8 cellular contexts compared by ENCODE assay signal in genomic region chr9:109320734-109321448, GRCh38. TPM values are rescaled to one million over a fixed set of nuclear protein-coding genes. Genes with fewer than 3 reads are reported as not detected.
A peak's percentile ranks its signal among the peaks of the same experiment; 100 is the strongest.
DNase-seq lines count a peak whose midpoint lies in the region; ATAC-seq and TF ChIP-seq lines count a peak whose summit lies in the region.

Gene EPB41L4B (minus strand): TSS chr9:109321059. CDS start chr9:109320446, 613 bp downstream.

- peak; percentile 38 for TF ChIP-seq CTCF in DND-41 (IDR thresholded peaks at IDR 0.05; ENCODE audit: borderline replicate concordance, extremely low read depth, low read length, poor library complexity, severe bottlenecking)
- TF ChIP-seq CTCF in foreskin fibroblast (IDR thresholded peaks at IDR 0.05; ENCODE audit: low read depth, low read length): peak; percentile 86
- peak; percentile 95 for TF ChIP-seq CTCF in neural progenitor cell (IDR thresholded peaks at IDR 0.05)
- peak in 6 of 7 experiments; percentile 34 to 99 (median 90) for TF ChIP-seq CTCF in stomach (IDR thresholded peaks at IDR 0.05)

- H3K79me2 ChIP-seq in DND-41 (ENCODE audit: insufficient read depth, low read length) (no peaks in the 10 kb centered on the region), GM23248 (ENCODE audit: insufficient read depth) (no peaks in the 10 kb centered on the region), neural progenitor cell (ENCODE audit: low read depth) (peaks cover 7% of the 10 kb centered on the region)

- H3K9ac ChIP-seq in DND-41 (ENCODE audit: low read depth, low read length) (no peak within 1 kb of the TSS), GM23248 (no peak within 1 kb of the TSS), neural progenitor cell (no peak within 1 kb of the TSS)

- no peaks in the 10 kb centered on the region for H3K36me3 Mint-ChIP-seq in neural progenitor cell

- H3K4me3 ChIP-seq in DND-41 (ENCODE audit: low read depth in 1 of 2, low read length in 2 of 2): no peak within 1 kb of the TSS
- peak within 1 kb of the TSS; percentile 69 for H3K4me3 ChIP-seq in GM23248
- H3K4me3 ChIP-seq in foreskin fibroblast (ENCODE audit: low read depth in 1 of 2, low read length in 2 of 2): peak within 1 kb of the TSS; percentile 14 to 16
- peak within 1 kb of the TSS; percentile 66 for H3K4me3 ChIP-seq in neural progenitor cell
- peak within 1 kb of the TSS; percentile 55 to 62 (median 56) for H3K4me3 ChIP-seq in stomach

- WGBS in GM23248 (ENCODE audit: low coverage in 1 of 2, low lambda C conversion rate in 2 of 2, missing lambda C conversion rate in 2 of 2), 2 experiments: 0 to 1% methylated on average over 25 to 27 of the region's 73 CpGs
- 1 to 3% (median 1%) methylated on average over 26 to 72 of the region's 73 CpGs for WGBS in stomach, 5 donors

- peaks cover 5% of the 10 kb centered on the region; the same call in 1 of the 2 replicates for H3F3A ChIP-seq in GM23248 (ENCODE audit: insufficient read depth)
- H3F3A ChIP-seq in neural progenitor cell (ENCODE audit: low read depth): peaks cover 13% of the 10 kb centered on the region

- no peak within 1 kb of the TSS for H2AFZ ChIP-seq in DND-41 (ENCODE audit: low read depth, low read length)
- 0 out of 2 replicates have a peak within 1 kb of the TSS, but pooled peaks have one; percentile 11 for H2AFZ ChIP-seq in GM23248
- peak within 1 kb of the TSS; percentile 38 for H2AFZ ChIP-seq in neural progenitor cell (replicated peaks)

- no peak for TF ChIP-seq POLR2A in stomach (IDR thresholded peaks at IDR 0.05)

- ATAC-seq in DND-41 (ENCODE audit: insufficient read depth, low read depth): no peak

- in situ Hi-C loops in GM23248 (cut with MboI): no loop called here

- no peaks in the 10 kb centered on the region for H3K9me2 ChIP-seq in GM23248 (ENCODE audit: insufficient read depth)

- H3K27me3 ChIP-seq in DND-41 (ENCODE audit: insufficient read depth, low read length, poor library complexity) (no peaks in the 10 kb centered on the region), GM23248 (replicated peaks; ENCODE audit: insufficient read depth) (peaks cover 17% of the 10 kb centered on the region; the same call in 1 of the 2 replicates), neural progenitor cell (peaks cover 35% of the 10 kb centered on the region), stomach (peaks cover 0 to 56% (median 13%) of the 10 kb centered on the region in 3 donors)

- peaks cover 40% of the 10 kb centered on the region for H3K27me3 Mint-ChIP-seq in neural progenitor cell (ENCODE audit: insufficient read depth, low read depth)

- no peaks in the 10 kb centered on the region for H3K36me3 ChIP-seq in DND-41 (ENCODE audit: insufficient read depth, low read length)
- no peaks in the 10 kb centered on the region for H3K36me3 ChIP-seq in GM23248 (ENCODE audit: low read depth)
- no peaks in the 10 kb centered on the region for H3K36me3 ChIP-seq in neural progenitor cell
- H3K36me3 ChIP-seq in stomach: no peaks in the 10 kb centered on the region

- H3K4me2 ChIP-seq in DND-41 (ENCODE audit: insufficient read depth, low read length): no peak within 1 kb of the TSS
- H3K4me2 ChIP-seq in GM23248 (ENCODE audit: unreplicated experiment): peak within 1 kb of the TSS; percentile 62
- peak within 1 kb of the TSS; percentile 98 for H3K4me2 ChIP-seq in neural progenitor cell

- peaks cover 20% of the 10 kb centered on the region for H3K4me1 Mint-ChIP-seq in neural progenitor cell

- DNase-seq in DND-41: no peak
- DNase-seq in GM23248: peak; percentile 86
- DNase-seq in Kasumi-1 (lab: John Stamatoyannopoulos, UW): peak; percentile 55 to 63
- DNase-seq in RPMI8226: peak; percentile 87
- peak; percentile 95 for DNase-seq in activated effector memory CD4-positive, alpha-beta T cell treated with anti-CD3 and anti-CD28 coated beads, Interleukin-2, amount 50 U/mL, for 16 hours
- DNase-seq in foreskin fibroblast: peak; percentile 59 to 90
- DNase-seq in neural progenitor cell (ENCODE audit: low spot score): peak; percentile 93
- peak; percentile 97 for DNase-seq in stomach

- peak within 1 kb of the TSS; percentile 91 for H3K4me3 Mint-ChIP-seq in neural progenitor cell

- no peaks in the 10 kb centered on the region for H3K9me3 ChIP-seq in DND-41 (ENCODE audit: insufficient read depth, low read length, severe bottlenecking)
- H3K9me3 ChIP-seq in GM23248 (ENCODE audit: low read depth): no peaks in the 10 kb centered on the region
- no peaks in the 10 kb centered on the region for H3K9me3 ChIP-seq in neural progenitor cell (ENCODE audit: low read depth)
- H3K9me3 ChIP-seq in stomach: no peaks in the 10 kb centered on the region

- intact Hi-C loops in stomach (cut with DNase I; ENCODE audit: low total_unique reads): no loop called here

- no peak within 1 kb of the TSS for H3K27ac Mint-ChIP-seq in neural progenitor cell

- TF ChIP-seq EP300 in stomach (IDR thresholded peaks at IDR 0.05): no peak

- H3K4me1 ChIP-seq in DND-41 (ENCODE audit: insufficient read depth, low read length): no peaks in the 10 kb centered on the region
- peaks cover 8% of the 10 kb centered on the region for H3K4me1 ChIP-seq in GM23248 (ENCODE audit: insufficient read depth)
- peaks cover 21% of the 10 kb centered on the region for H3K4me1 ChIP-seq in neural progenitor cell
- H3K4me1 ChIP-seq in stomach: peaks cover 6 to 48% (median 37%) of the 10 kb centered on the region in 4 donors

- H4K20me1 ChIP-seq in DND-41 (ENCODE audit: insufficient read depth, low read length): no peaks in the 10 kb centered on the region
- H4K20me1 ChIP-seq in GM23248 (ENCODE audit: insufficient read depth): no peaks in the 10 kb centered on the region
- H4K20me1 ChIP-seq in neural progenitor cell (ENCODE audit: low read depth): peaks cover 33% of the 10 kb centered on the region

- H3K27ac ChIP-seq in DND-41 (ENCODE audit: low read length) (no peak within 1 kb of the TSS), GM23248 (no peak within 1 kb of the TSS), neural progenitor cell (no peak within 1 kb of the TSS), stomach (peak within 1 kb of the TSS; percentile 74 to 84 (median 81))

- no peaks in the 10 kb centered on the region for H3K9me3 Mint-ChIP-seq in neural progenitor cell

RNA-seq across cellular contexts. Expression of gene EPB41L4B, which starts in this region (rescaled TPM):
- total RNA-seq in GM23248 (2014; rRNA removed; shearing (Covaris generic)): 0.76 and 1.0 TPM in 2 replicates
- polyA plus RNA-seq in GM23248 (2016; fragmentation: Nextera tagmentation; extraction: Ambion mirVana) (0.33 and 0.43 TPM in 2 replicates), stomach (10 to 100 TPM in 2 of 3 donors, 1 to 10 TPM in 1; 9.2 to 44.3 (median 22.8) TPM)
- total RNA-seq in neural progenitor cell (ENCODE audit: low replicate concordance) (5.0 and 6.2 TPM in 2 replicates), stomach (10 to 100 TPM; 12.3 to 52.4 (median 26.1) TPM)

Comparison
In these comparisons a context has a peak if more than half of its experiments do, and no peak if none do; other contexts are left out.
1. H3K27ac ChIP-seq: peak in stomach (5 of 5); none in DND-41 (single experiment), GM23248 (single experiment) and neural progenitor cell (single experiment).
2. H3K4me3 ChIP-seq: peak in GM23248 (single experiment), foreskin fibroblast (2 of 2), neural progenitor cell (single experiment) and stomach (4 of 4); none in DND-41 (0 of 2).
3. CTCF ChIP-seq: peak in every context shown above with its lines; median percentile 95 in neural progenitor cell; 90 in stomach; 86 in foreskin fibroblast; 38 in DND-41.